26 cellular contexts compared by ENCODE assay signal in genomic region chr4:39256436-39256835, GRCh38.
A peak's percentile ranks its signal among the peaks of the same experiment; 100 is the strongest.
DNase-seq lines count a peak whose midpoint lies in the region; ATAC-seq, FAIRE-seq and TF ChIP-seq lines count a peak whose summit lies in the region.
"Had no signal": no experiment of that assay in that cellular context is flagged by ENCODE, and none has a peak within 500 bp of the region (broad histone marks: within the 10 kb centered on the region; RNA-seq: fewer than 3 reads in every experiment).

No MANE protein-coding gene starts in this region.

- H3K4me3 ChIP-seq in CD8-positive, alpha-beta T cell (ENCODE audit: low read depth, low read length) = no peak overlapping the region
- H3K4me3 ChIP-seq: neural progenitor cell had no signal

- POLR2A ChIA-PET in CD8-positive, alpha-beta T cell (lab: Charles Lee) = interaction anchor here (0.6 kb wide), 1 partner anchor 386 kb away, joined by 3 read pairs; no protein-coding TSS in a partner anchor

- no peaks in the 10 kb centered on the region for H3K9me3 Mint-ChIP-seq in CD8-positive, alpha-beta T cell
- H3K9me3 Mint-ChIP-seq in nephron progenitor cell = no peaks in the 10 kb centered on the region
- H3K9me3 Mint-ChIP-seq: activated B cell treated with CpG ODN at 0.5 μM for 24 hours; activated naive CD8-positive, alpha-beta T cell treated with anti-CD3 and anti-CD28 coated beads for 36 hours; CD4-positive, alpha-beta T cell; neural progenitor cell; T-helper 1 cell treated with Interleukin-12 subunit alpha and Interleukin-12 subunit beta and Interleukin-4 antibody, amounts not matched to agents 30 μg/mL and 1 μg/mL, for 36 hours; type B pancreatic cell had no signal

- no peaks in the 10 kb centered on the region for H3K4me1 Mint-ChIP-seq in CD8-positive, alpha-beta T cell (ENCODE audit: low read depth)
- H3K4me1 Mint-ChIP-seq in nephron progenitor cell = no peaks in the 10 kb centered on the region
- H3K4me1 Mint-ChIP-seq: activated B cell treated with CpG ODN at 0.5 μM for 24 hours; activated naive CD8-positive, alpha-beta T cell treated with anti-CD3 and anti-CD28 coated beads for 36 hours; neural progenitor cell had no signal

- no peak for DNase-seq in CD8-positive, alpha-beta T cell
- peak; percentile 10 for DNase-seq in NCI-H524 treated with DMSO at 0.1 percent for 48 hours (lab: John Stamatoyannopoulos, UW)
- peak; percentile 68 for DNase-seq in dermis blood vessel endothelial cell
- no peak for DNase-seq in nephron progenitor cell
- no peak for DNase-seq in UCSD-AML1 (lab: John Stamatoyannopoulos, UW; ENCODE audit: unreplicated experiment)
- DNase-seq in frontal cortex (ENCODE audit: low spot score in 2 of 2) = no peak
- DNase-seq in GDM1 (lab: John Stamatoyannopoulos, UW) = no peak
- DNase-seq in NCI-H345 treated with DMSO at 0.1 percent for 48 hours (lab: John Stamatoyannopoulos, UW; ENCODE audit: unreplicated experiment) = no peak
- DNase-seq: activated B cell treated with CpG ODN at 0.5 μM for 24 hours; activated naive CD8-positive, alpha-beta T cell treated with anti-CD3 and anti-CD28 coated beads for 36 hours; activated T-cell treated with anti-CD3 and anti-CD28 coated beads, Interleukin-2, amount 50 U/mL, for 48 hours; CD4-positive, alpha-beta T cell; central memory CD4-positive, alpha-beta T cell; DMS53; effector memory CD4-positive, alpha-beta T cell; hippocampal formation; NCI-H1930; NCI-H510A; Right ventricle myocardium superior; stimulated activated CD4-positive, alpha-beta T cell treated with anti-CD3 and anti-CD28 coated beads, Interleukin-12 subunit alpha, Interleukin-12 subunit beta, amount 100 ng/mL, for 4 hours had no signal

- H3K4me3 Mint-ChIP-seq in CD8-positive, alpha-beta T cell = no peak overlapping the region
- H3K4me3 Mint-ChIP-seq in nephron progenitor cell = no peak overlapping the region
- H3K4me3 Mint-ChIP-seq: activated B cell treated with CpG ODN at 0.5 μM for 24 hours; activated naive CD8-positive, alpha-beta T cell treated with anti-CD3 and anti-CD28 coated beads for 36 hours; CD4-positive, alpha-beta T cell; mesothelial cell of epicardium; neural progenitor cell; T-helper 1 cell treated with Interleukin-12 subunit alpha and Interleukin-12 subunit beta and Interleukin-4 antibody, amounts not matched to agents 30 μg/mL and 1 μg/mL, for 36 hours; type B pancreatic cell had no signal

- H3K36me3 Mint-ChIP-seq in CD8-positive, alpha-beta T cell = peaks cover 34% of the 10 kb centered on the region
- peaks cover 67% of the 10 kb centered on the region for H3K36me3 Mint-ChIP-seq in nephron progenitor cell (ENCODE audit: low read depth)

- no peak for ATAC-seq in CD8-positive, alpha-beta T cell
- ATAC-seq: HepG2 had no signal

- peaks cover 3% of the 10 kb centered on the region for H3K36me3 ChIP-seq in CD8-positive, alpha-beta T cell (ENCODE audit: insufficient read depth, low read length)

- no peaks in the 10 kb centered on the region for H3K27me3 Mint-ChIP-seq in CD8-positive, alpha-beta T cell (ENCODE audit: low read depth)
- no peaks in the 10 kb centered on the region for H3K27me3 Mint-ChIP-seq in nephron progenitor cell (ENCODE audit: low read depth, poor library complexity)
- H3K27me3 Mint-ChIP-seq: activated B cell treated with CpG ODN at 0.5 μM for 24 hours; activated naive CD8-positive, alpha-beta T cell treated with anti-CD3 and anti-CD28 coated beads for 36 hours; CD4-positive, alpha-beta T cell; type B pancreatic cell had no signal

- no peak for FAIRE-seq in frontal cortex (lab: Jason Lieb, UNC)
- FAIRE-seq: H1, HepG2 had no signal

- no peak for TF ChIP-seq CTCF in CD8-positive, alpha-beta T cell (IDR thresholded peaks at IDR 0.05)
- TF ChIP-seq CTCF in nephron progenitor cell (IDR thresholded peaks at IDR 0.05) = no peak

- H3K27ac Mint-ChIP-seq in CD8-positive, alpha-beta T cell = peak overlapping the region; percentile 19
- H3K27ac Mint-ChIP-seq in nephron progenitor cell = peak overlapping the region; percentile 12
- H3K27ac Mint-ChIP-seq: activated B cell treated with CpG ODN at 0.5 μM for 24 hours; activated naive CD8-positive, alpha-beta T cell treated with anti-CD3 and anti-CD28 coated beads for 36 hours; CD4-positive, alpha-beta T cell; neural progenitor cell; T-helper 1 cell treated with Interleukin-12 subunit alpha and Interleukin-12 subunit beta and Interleukin-4 antibody, amounts not matched to agents 30 μg/mL and 1 μg/mL, for 36 hours; type B pancreatic cell had no signal

- no peaks in the 10 kb centered on the region for H3K27me3 ChIP-seq in CD8-positive, alpha-beta T cell (ENCODE audit: insufficient read depth, low read length)
- H3K27me3 ChIP-seq: neural progenitor cell had no signal

- intact Hi-C loops in CD8-positive, alpha-beta T cell (cut with DNase I, micrococcal nuclease) = loop anchor here in 1 of 2 experiments (5.0 kb wide), 1 partner anchor 34 kb away; no protein-coding TSS in a partner anchor

- H3K9me3 ChIP-seq in CD8-positive, alpha-beta T cell (ENCODE audit: low read length) = no peaks in the 10 kb centered on the region

- no peak overlapping the region for H3K27ac ChIP-seq in CD8-positive, alpha-beta T cell (ENCODE audit: low read depth, low read length)
- H3K27ac ChIP-seq: neural progenitor cell had no signal

- H3K4me1 ChIP-seq in CD8-positive, alpha-beta T cell (ENCODE audit: insufficient read depth, low read length) = no peaks in the 10 kb centered on the region
- H3K4me1 ChIP-seq: neural progenitor cell had no signal

- CTCF ChIA-PET in CD8-positive, alpha-beta T cell (lab: Charles Lee) = interaction anchor here (0.5 kb wide), 1 partner anchor 159 kb away, joined by 3 read pairs; no protein-coding TSS in a partner anchor

Comparison
In these comparisons a context has a peak if more than half of its experiments do, and no peak if none do; other contexts are left out.
1. DNase-seq: peak in NCI-H524 treated with DMSO at 0.1 percent for 48 hours (single experiment) and dermis blood vessel endothelial cell (single experiment); none in CD8-positive, alpha-beta T cell (0 of 7), nephron progenitor cell (single experiment), UCSD-AML1 (single experiment), frontal cortex (0 of 2), GDM1 (single experiment) and NCI-H345 treated with DMSO at 0.1 percent for 48 hours (single experiment).